Comparison of ENCODE assay signal across 9 cellular contexts in the genomic region with DNA sequence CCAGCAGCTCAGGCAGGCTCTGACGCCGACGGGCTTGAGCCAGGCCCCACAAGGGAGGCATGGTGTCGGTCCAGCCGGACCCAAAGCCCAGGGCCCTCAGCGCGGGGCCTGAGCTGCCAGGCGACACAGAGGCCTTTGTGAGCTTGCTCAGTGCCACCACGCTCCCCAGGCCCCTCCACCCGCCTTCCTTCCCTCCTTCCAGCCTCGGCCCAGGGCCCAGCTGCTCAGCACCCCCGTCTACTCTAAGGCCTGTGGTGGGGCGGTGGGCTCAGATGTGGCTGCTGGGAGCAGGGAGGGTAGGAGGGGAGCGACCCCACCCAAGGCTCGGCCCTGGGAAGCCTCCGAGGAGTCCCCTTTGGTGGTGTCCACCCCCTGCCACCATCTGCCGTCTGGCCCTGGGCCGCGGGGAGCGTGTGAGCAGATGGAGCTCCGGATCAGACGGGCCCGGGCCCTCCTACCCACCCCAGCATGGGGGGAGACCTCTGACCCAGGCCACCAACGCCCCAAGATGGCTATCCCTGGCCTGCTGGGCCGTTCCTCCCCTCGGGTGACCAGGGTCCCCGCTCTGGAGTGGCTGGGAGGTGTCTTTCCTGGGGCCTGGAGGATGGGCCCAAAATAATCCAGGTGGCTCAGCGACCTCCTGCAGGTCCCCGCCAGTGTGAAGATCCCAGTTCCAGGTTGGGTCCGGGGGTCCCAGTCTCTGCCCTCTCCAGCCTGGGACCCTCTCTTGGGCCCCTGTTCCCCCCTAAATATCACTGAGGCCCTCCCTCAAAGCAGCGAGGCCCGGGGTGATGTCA. TPM values are rescaled to one million over a fixed set of nuclear protein-coding genes. Genes with fewer than 3 reads are reported as not detected.
DNase-seq lines count a peak whose midpoint lies in the region; ATAC-seq and TF ChIP-seq lines count a peak whose summit lies in the region.
"Had no signal": no experiment of that assay in that cellular context is flagged by ENCODE, and none has a peak within 500 bp of the region (broad histone marks: within the 10 kb centered on the region; RNA-seq: fewer than 3 reads in every experiment).

No MANE protein-coding gene starts in this region.

- DNase-seq in amygdala (lab: John Stamatoyannopoulos, UW) (peak in 55 of 56 donors; percentile 20 to 88 (median 70)), right cardiac atrium (peak in 2 of 3 donors; percentile 69 to 79), DMS153 treated with DMSO at 0.1 percent for 48 hours (lab: John Stamatoyannopoulos, UW; ENCODE audit: unreplicated experiment) (no peak), type B pancreatic cell (ENCODE audit: extremely low spot score, unreplicated experiment) (no peak)
- DNase-seq in activated naive CD4-positive, alpha-beta T cell treated with anti-CD3 and anti-CD28 coated beads for 36 hours: no peak
- DNase-seq in stimulated activated CD4-positive, alpha-beta T cell treated with anti-CD3 and anti-CD28 coated beads, Interleukin-2, amount 100 ng/mL, for 24 hours: no peak
- DNase-seq: NCI-H510A had no signal

- H3K27ac Mint-ChIP-seq in activated naive CD4-positive, alpha-beta T cell treated with anti-CD3 and anti-CD28 coated beads for 36 hours: no peak overlapping the region
- H3K27ac Mint-ChIP-seq in type B pancreatic cell: no peak overlapping the region

- CTCF ChIA-PET in activated naive CD4-positive, alpha-beta T cell treated with anti-CD3 and anti-CD28 coated beads for 36 hours (lab: Charles Lee): interaction anchor here (0.5 kb wide), 1 partner anchor 181 kb away, joined by 3 read pairs; no protein-coding TSS in a partner anchor

- H3K36me3 Mint-ChIP-seq in activated naive CD4-positive, alpha-beta T cell treated with anti-CD3 and anti-CD28 coated beads for 36 hours (ENCODE audit: low read depth): peaks cover 10% of the 10 kb centered on the region
- H3K36me3 Mint-ChIP-seq in type B pancreatic cell: no peaks in the 10 kb centered on the region

- intact Hi-C loops in right cardiac atrium (cut with DNase I): no loop called here
- intact Hi-C loops in activated naive CD4-positive, alpha-beta T cell treated with anti-CD3 and anti-CD28 coated beads for 36 hours (cut with micrococcal nuclease): no loop called here

- H3K9me3 Mint-ChIP-seq in activated naive CD4-positive, alpha-beta T cell treated with anti-CD3 and anti-CD28 coated beads for 36 hours: no peaks in the 10 kb centered on the region
- H3K9me3 Mint-ChIP-seq in type B pancreatic cell: no peaks in the 10 kb centered on the region

- TF ChIP-seq CTCF in GM12875 (IDR thresholded peaks at IDR 0.05; ENCODE audit: borderline replicate concordance, insufficient read depth, low read depth, low read length) (no peak), type B pancreatic cell (conservative IDR thresholded peaks at IDR 0.05) (no peak)

- H3K27me3 ChIP-seq in right cardiac atrium (ENCODE audit: control insufficient read depth, insufficient read depth) (no peaks in the 10 kb centered on the region), skeletal muscle tissue (ENCODE audit: control insufficient read depth in 3 of 3, insufficient read depth in 3 of 3, low read length in 3 of 3) (no peaks in the 10 kb centered on the region)

- H3K36me3 ChIP-seq in skeletal muscle tissue (ENCODE audit: control insufficient read depth in 3 of 3, insufficient read depth in 3 of 3, low read length in 3 of 3): peaks cover 5 to 11% (median 8%) of the 10 kb centered on the region in 3 donors

- H3K27ac ChIP-seq in right cardiac atrium (ENCODE audit: low read length) (peak overlapping the region; percentile 94), skeletal muscle tissue (ENCODE audit: low read depth, low read length) (peak overlapping the region; percentile 97)

- H3K9ac ChIP-seq in skeletal muscle tissue (ENCODE audit: low read depth in 1 of 3, low read length in 3 of 3): peak overlapping the region; percentile 76 to 83 (median 81)

- H3K4me1 ChIP-seq in right cardiac atrium (ENCODE audit: control insufficient read depth, insufficient read depth, low read length) (peaks cover 23% of the 10 kb centered on the region), skeletal muscle tissue (ENCODE audit: control insufficient read depth in 3 of 3, insufficient read depth in 3 of 3, low read length in 3 of 3) (peaks cover 58 to 61% (median 61%) of the 10 kb centered on the region in 3 donors)

- peak; percentile 2 to 13 for ATAC-seq in right cardiac atrium

- H3K27me3 Mint-ChIP-seq in activated naive CD4-positive, alpha-beta T cell treated with anti-CD3 and anti-CD28 coated beads for 36 hours (ENCODE audit: low read depth): no peaks in the 10 kb centered on the region
- H3K27me3 Mint-ChIP-seq in type B pancreatic cell: no peaks in the 10 kb centered on the region

- H3K9me3 ChIP-seq in right cardiac atrium (ENCODE audit: control insufficient read depth, low read length): no peaks in the 10 kb centered on the region
- no peaks in the 10 kb centered on the region for H3K9me3 ChIP-seq in skeletal muscle tissue (ENCODE audit: control insufficient read depth in 3 of 3, low read length in 3 of 3)

- no peak overlapping the region for H3K4me3 Mint-ChIP-seq in activated naive CD4-positive, alpha-beta T cell treated with anti-CD3 and anti-CD28 coated beads for 36 hours
- no peak overlapping the region for H3K4me3 Mint-ChIP-seq in type B pancreatic cell

- peaks cover 38% of the 10 kb centered on the region for H3K4me1 Mint-ChIP-seq in activated naive CD4-positive, alpha-beta T cell treated with anti-CD3 and anti-CD28 coated beads for 36 hours (ENCODE audit: low read depth)
- peaks cover 3% of the 10 kb centered on the region for H3K4me1 Mint-ChIP-seq in type B pancreatic cell (ENCODE audit: unreplicated experiment)

- 38% methylated on average over 32 of the region's 32 CpGs for WGBS in right cardiac atrium

- H3K4me3 ChIP-seq in GM12875 (ENCODE audit: low read depth, low read length) (peak overlapping the region; percentile 10), right cardiac atrium (ENCODE audit: low read length) (peak overlapping the region; percentile 5), skeletal muscle tissue (ENCODE audit: low read length in 3 of 3) (peak overlapping the region in 2 of 3 donors; percentile 56)

RNA-seq across cellular contexts. Expression of gene ZBTB7A, which starts 7.8 kb away (rescaled TPM):
- total RNA-seq in right cardiac atrium (10 to 100 TPM; 28.6 to 32.6 (median 31.6) TPM), skeletal muscle tissue (4.2 TPM), type B pancreatic cell (ENCODE audit: low replicate concordance) (21.0 and 31.0 TPM in 2 replicates)
- 17.5 TPM for polyA plus RNA-seq in right cardiac atrium
- total RNA-seq in activated naive CD4-positive, alpha-beta T cell treated with anti-CD3 and anti-CD28 coated beads for 36 hours: 10 to 100 TPM; 11.3 to 11.9 TPM

RNA-seq across cellular contexts. Expression of gene PIAS4, which starts 51.4 kb away (rescaled TPM):
- 10 to 100 TPM; 11.9 to 13.1 (median 12.5) TPM for total RNA-seq in right cardiac atrium
- 9.6 TPM for polyA plus RNA-seq in right cardiac atrium
- 19.3 TPM for total RNA-seq in skeletal muscle tissue
- 10 to 100 TPM; 16.1 to 20.1 TPM for total RNA-seq in activated naive CD4-positive, alpha-beta T cell treated with anti-CD3 and anti-CD28 coated beads for 36 hours
- total RNA-seq in type B pancreatic cell (ENCODE audit: low replicate concordance): 39.8 and 42.3 TPM in 2 replicates

Comparison
In these comparisons a context has a peak if more than half of its experiments do, and no peak if none do; other contexts are left out.
1. H3K4me3 ChIP-seq: peak in every context shown above with its lines; median percentile 56 in skeletal muscle tissue; 10 in GM12875; 5 in right cardiac atrium.
2. DNase-seq: peak in amygdala (55 of 56) and right cardiac atrium (2 of 3); none in DMS153 treated with DMSO at 0.1 percent for 48 hours (single experiment), activated naive CD4-positive, alpha-beta T cell treated with anti-CD3 and anti-CD28 coated beads for 36 hours (single experiment), stimulated activated CD4-positive, alpha-beta T cell treated with anti-CD3 and anti-CD28 coated beads, Interleukin-2, amount 100 ng/mL, for 24 hours (0 of 2) and type B pancreatic cell (single experiment).